15 cellular contexts compared by ENCODE assay signal in the genomic region with DNA sequence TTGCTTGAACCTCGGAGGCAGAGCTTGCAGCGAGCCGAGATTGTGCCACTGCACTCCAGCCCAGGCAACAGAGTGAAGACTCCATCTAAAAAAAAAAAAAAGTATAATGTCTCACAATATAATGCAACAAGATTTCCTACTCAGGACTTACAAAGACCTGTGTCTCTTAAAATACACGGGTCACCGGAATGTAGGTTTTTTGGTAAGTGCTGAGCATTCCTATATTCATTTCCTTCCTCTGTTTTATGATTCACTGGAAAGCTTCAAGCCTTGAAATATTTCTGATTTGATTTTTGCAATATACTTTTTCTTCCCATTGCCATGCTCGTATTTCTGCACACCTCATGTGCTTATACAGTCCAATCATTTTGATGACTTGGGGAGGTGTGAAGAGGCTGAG.
DNase-seq lines count a peak whose midpoint lies in the region; ATAC-seq and TF ChIP-seq lines count a peak whose summit lies in the region.
"Had no signal": no experiment of that assay in that cellular context is flagged by ENCODE, and none has a peak within 500 bp of the region (broad histone marks: within the 10 kb centered on the region; RNA-seq: fewer than 3 reads in every experiment).

No MANE protein-coding gene starts in this region.

- DNase-seq in ELR (ENCODE audit: low read depth) (peak; percentile 55), HT1080 (ENCODE audit: low read depth) (peak; percentile 7), dermis blood vessel endothelial cell (peak; percentile 22), natural killer cell (no peak)
- DNase-seq: BE2C; CD4-positive, alpha-beta memory T cell; DND-41 had no signal

- H3K36me3 ChIP-seq in mucosa of rectum (ENCODE audit: control insufficient read depth in 2 of 2, insufficient read depth in 2 of 2, low read length in 2 of 2): no peaks in the 10 kb centered on the region
- H3K36me3 ChIP-seq: BE2C had no signal

- no peaks in the 10 kb centered on the region for H3K4me1 Mint-ChIP-seq in activated T-helper 17 cell treated with anti-CD3 and anti-CD28 coated beads, Interleukin-2, amount 50 U/mL, for 72 hours
- H3K4me1 Mint-ChIP-seq in natural killer cell: no peaks in the 10 kb centered on the region
- H3K4me1 Mint-ChIP-seq: CD4-positive, alpha-beta memory T cell had no signal

- H3K27me3 ChIP-seq in mucosa of rectum (ENCODE audit: control insufficient read depth in 2 of 2, insufficient read depth in 2 of 2, low read length in 2 of 2): no peaks in the 10 kb centered on the region
- H3K27me3 ChIP-seq: BE2C had no signal

- ATAC-seq in GM18520 (IDR thresholded peaks at IDR 0.05; ENCODE audit: unreplicated experiment): no peak
- ATAC-seq in HG03097 (IDR thresholded peaks at IDR 0.05; ENCODE audit: low FRiP score, unreplicated experiment): no peak
- no peak for ATAC-seq in activated T-helper 17 cell treated with anti-CD3 and anti-CD28 coated beads, Interleukin-2, amount 50 U/mL, for 72 hours (replicated peaks)
- ATAC-seq in natural killer cell: no peak
- ATAC-seq: GM12878, HCT116 had no signal

- H3K36me3 Mint-ChIP-seq in activated T-helper 17 cell treated with anti-CD3 and anti-CD28 coated beads, Interleukin-2, amount 50 U/mL, for 72 hours (ENCODE audit: low read depth): peaks cover 7% of the 10 kb centered on the region
- H3K36me3 Mint-ChIP-seq in natural killer cell: no peaks in the 10 kb centered on the region

- no peaks in the 10 kb centered on the region for H3K9me3 ChIP-seq in mucosa of rectum (ENCODE audit: control insufficient read depth in 2 of 2, low read length in 2 of 2)
- H3K9me3 ChIP-seq: A549, BE2C had no signal

- no peak overlapping the region for H3K4me3 ChIP-seq in mucosa of rectum (ENCODE audit: low read length in 2 of 2)
- H3K4me3 ChIP-seq: A549, GM12878 had no signal

- TF ChIP-seq CTCF in natural killer cell (IDR thresholded peaks at IDR 0.05): no peak

- H3K27me3 Mint-ChIP-seq in activated T-helper 17 cell treated with anti-CD3 and anti-CD28 coated beads, Interleukin-2, amount 50 U/mL, for 72 hours: no peaks in the 10 kb centered on the region
- H3K27me3 Mint-ChIP-seq in natural killer cell (ENCODE audit: low read depth in 2 of 2): no peaks in the 10 kb centered on the region
- H3K27me3 Mint-ChIP-seq: CD4-positive, alpha-beta memory T cell had no signal

- H3K4me1 ChIP-seq in mucosa of rectum (ENCODE audit: control insufficient read depth in 2 of 2, insufficient read depth in 2 of 2, low read length in 2 of 2): peaks cover 11 to 22% of the 10 kb centered on the region in 2 donors
- H3K4me1 ChIP-seq: BE2C had no signal

- no peak overlapping the region for H3K9ac ChIP-seq in mucosa of rectum (ENCODE audit: low read depth in 1 of 2, low read length in 2 of 2)

- no peak overlapping the region for H3K4me3 Mint-ChIP-seq in activated T-helper 17 cell treated with anti-CD3 and anti-CD28 coated beads, Interleukin-2, amount 50 U/mL, for 72 hours
- H3K4me3 Mint-ChIP-seq in natural killer cell: no peak overlapping the region
- H3K4me3 Mint-ChIP-seq: CD4-positive, alpha-beta memory T cell had no signal

- no peaks in the 10 kb centered on the region for H3K9me3 Mint-ChIP-seq in activated T-helper 17 cell treated with anti-CD3 and anti-CD28 coated beads, Interleukin-2, amount 50 U/mL, for 72 hours
- no peaks in the 10 kb centered on the region for H3K9me3 Mint-ChIP-seq in natural killer cell
- H3K9me3 Mint-ChIP-seq: CD4-positive, alpha-beta memory T cell had no signal

- H3K27ac Mint-ChIP-seq in activated T-helper 17 cell treated with anti-CD3 and anti-CD28 coated beads, Interleukin-2, amount 50 U/mL, for 72 hours: no peak overlapping the region
- no peak overlapping the region for H3K27ac Mint-ChIP-seq in natural killer cell
- H3K27ac Mint-ChIP-seq: CD4-positive, alpha-beta memory T cell had no signal

- intact Hi-C loops in natural killer cell (cut with micrococcal nuclease): no loop called here

- peak overlapping the region; percentile 70 to 78 for H3K27ac ChIP-seq in mucosa of rectum (ENCODE audit: low read depth in 2 of 2, low read length in 2 of 2)
- H3K27ac ChIP-seq: A549, C4-2B had no signal
